Comparison of ENCODE assay signal across 39 cellular contexts in the genomic region with DNA sequence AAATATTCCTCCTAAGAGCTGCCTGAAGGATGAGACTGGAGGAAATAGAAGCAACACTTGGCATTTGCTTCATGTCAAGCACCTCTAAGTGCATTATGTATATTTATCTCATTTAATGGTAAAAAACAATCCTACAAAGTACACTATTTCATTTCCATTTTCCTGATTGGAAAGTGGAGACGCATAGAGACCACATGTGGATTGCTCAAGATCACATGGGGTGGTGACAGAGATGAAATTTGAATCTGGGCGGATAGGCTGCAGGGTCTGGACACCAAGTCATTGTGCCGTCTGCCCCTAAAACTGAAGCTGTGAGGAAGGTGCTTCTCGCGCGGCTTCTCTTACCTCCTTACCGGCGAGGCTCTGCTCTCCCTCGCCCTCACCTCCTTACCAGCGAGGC. TPM values are rescaled to one million over a fixed set of nuclear protein-coding genes. Genes with fewer than 3 reads are reported as not detected.
"Had no signal": no experiment of that assay in that cellular context is flagged by ENCODE, and none has a peak within 500 bp of the region (broad histone marks: within the 10 kb centered on the region; RNA-seq: fewer than 3 reads in every experiment).

No MANE protein-coding gene starts in this region.

- H3K36me3 ChIP-seq: MG63 had no signal

- H3K4me3 ChIP-seq: MG63 had no signal

- H3K27me3 ChIP-seq: MG63 had no signal

- H3K9me3 ChIP-seq: MG63 had no signal

- DNase-seq: Karpas-422, Kasumi-1, MG63, MM.1S, MV-4-11, NCI-H1048, NCI-H1092, NCI-H1092 treated with DMSO at 0.1 percent for 48 hours, NCI-H1105, NCI-H1105 treated with DMSO at 0.1 percent for 48 hours, NCI-H1417, NCI-H1417 treated with DMSO at 0.1 percent for 48 hours, NCI-H1436, NCI-H1436 treated with DMSO at 0.1 percent for 48 hours, NCI-H146, NCI-H1694, NCI-H1694 treated with DMSO at 0.1 percent for 48 hours, NCI-H187, NCI-H187 treated with DMSO at 0.1 percent for 48 hours, NCI-H1930, NCI-H2029, NCI-H2029 treated with DMSO at 0.1 percent for 48 hours, NCI-H2081, NCI-H2081 treated with DMSO at 0.1 percent for 48 hours, NCI-H2107, NCI-H2171, NCI-H2171 treated with DMSO at 0.1 percent for 48 hours, NCI-H2227 treated with DMSO at 0.1 percent for 48 hours, NCI-H226, NCI-H345, NCI-H446, NCI-H446 treated with DMSO at 0.1 percent for 48 hours, NCI-H510A, NCI-H510A treated with DMSO at 0.1 percent for 48 hours, NCI-H524 had no signal

RNA-seq across cellular contexts. Expression of a gene that starts 30.3 kb away (rescaled TPM):
- total RNA-seq: LHCN-M2, M059J, MCF 10A, NCI-H460 had no signal
